1 cellular context compared by ENCODE assay signal in genomic region chr1:162497104-162497722, GRCh38.
TF ChIP-seq lines count a peak whose summit lies in the region.

No MANE protein-coding gene starts in this region.

TF ChIP-seq in HCT116, 20 proteins besides CTCF, POLR2A, EP300 and RAD21:
- TF ChIP-seq REST (IDR thresholded peaks at IDR 0.05; ENCODE audit: low read depth): no peak
- TF ChIP-seq FOSL1 (IDR thresholded peaks at IDR 0.05; ENCODE audit: low read depth): no peak
- TF ChIP-seq EZH2phosphoT487 (IDR thresholded peaks at IDR 0.05; ENCODE audit: borderline replicate concordance): no peak
- TF ChIP-seq CEBPB (IDR thresholded peaks at IDR 0.05; ENCODE audit: low read depth): no peak
- TF ChIP-seq SRF (IDR thresholded peaks at IDR 0.05; ENCODE audit: low read depth): no peak
- no peak for TF ChIP-seq ZFX (IDR thresholded peaks at IDR 0.05)
- TF ChIP-seq JUND (IDR thresholded peaks at IDR 0.05): no peak
- TF ChIP-seq SIN3A (IDR thresholded peaks at IDR 0.05; ENCODE audit: low read depth): no peak
- no peak for TF ChIP-seq ZBTB33 (IDR thresholded peaks at IDR 0.05; ENCODE audit: extremely low read depth, insufficient replicate concordance, low read length)
- no peak for TF ChIP-seq YY1 (IDR thresholded peaks at IDR 0.05; ENCODE audit: extremely low read depth, insufficient replicate concordance, low read depth, low read length)
